ENCODE assay signal across 8 cellular contexts in the genomic region with DNA sequence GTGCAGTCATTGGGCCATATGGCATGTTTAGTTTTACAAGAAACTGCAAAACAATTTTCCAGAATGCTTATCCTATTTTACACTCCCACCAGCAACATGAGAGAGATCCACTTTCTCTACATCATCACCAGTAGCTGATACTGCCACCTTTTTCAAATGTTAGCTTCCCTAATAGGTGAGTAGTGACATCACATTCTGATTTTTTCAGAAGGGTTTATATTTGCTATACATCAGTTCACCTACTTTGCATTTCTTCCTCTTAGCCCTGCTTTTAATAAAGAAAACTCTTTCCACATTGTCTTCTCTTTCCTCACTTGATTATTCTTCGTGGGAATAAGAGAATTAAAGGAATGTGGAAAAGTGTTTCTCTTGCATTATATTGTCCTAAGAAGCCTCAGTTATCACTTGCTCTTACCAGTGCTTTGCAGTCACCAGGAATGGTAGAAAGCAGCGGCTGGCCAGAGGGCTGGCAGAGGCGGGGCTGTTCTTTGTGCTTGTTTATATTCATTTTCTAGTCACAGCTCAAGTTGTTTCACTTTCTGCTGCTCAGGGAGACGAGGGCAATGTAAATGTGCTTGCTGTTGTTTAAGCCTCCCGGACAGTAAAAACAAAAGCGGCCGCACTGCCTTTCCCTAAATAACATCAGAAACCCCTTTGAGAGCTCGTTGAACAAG.
A peak's percentile ranks its signal among the peaks of the same experiment; 100 is the strongest.
DNase-seq lines count a peak whose midpoint lies in the region; ATAC-seq and TF ChIP-seq lines count a peak whose summit lies in the region.

No MANE protein-coding gene starts in this region.

- no peaks in the 10 kb centered on the region for H3K9me3 ChIP-seq in tibial artery

- no peaks in the 10 kb centered on the region for H3K36me3 Mint-ChIP-seq in activated T-helper 2 cell treated with anti-CD3 and anti-CD28 coated beads, Interferon-gamma antibody, Interleukin-2, Interleukin-4, amounts not matched to agents 10 μg/mL and 5 μg/mL and 100 μg/mL, durations not matched to agents 14 hours and 24 hours and 36 hours (ENCODE audit: low read depth)

- H3K27me3 ChIP-seq in tibial artery, result no peaks in the 10 kb centered on the region

- peak overlapping the region; percentile 17 to 19 for H3K4me3 ChIP-seq in tibial artery

- H3K4me3 Mint-ChIP-seq in activated T-helper 2 cell treated with anti-CD3 and anti-CD28 coated beads, Interferon-gamma antibody, Interleukin-2, Interleukin-4, amounts not matched to agents 10 μg/mL and 5 μg/mL and 100 μg/mL, durations not matched to agents 14 hours and 24 hours and 36 hours (ENCODE audit: low read depth), result no peak overlapping the region

- DNase-seq in COLO829 (ENCODE audit: low spot score) (peak; percentile 22), left colon (peak; percentile 69 to 76), tibial artery (peak; percentile 70 to 78), DMS79 treated with DMSO at 0.1 percent for 48 hours (lab: John Stamatoyannopoulos, UW) (no peak)
- DNase-seq in activated T-helper 2 cell treated with anti-CD3 and anti-CD28 coated beads, Interferon-gamma antibody, Interleukin-2, Interleukin-4, amounts not matched to agents 10 μg/mL and 5 μg/mL and 100 μg/mL, durations not matched to agents 14 hours and 24 hours and 36 hours (ENCODE audit: low spot score), result peak; percentile 17
- no peak for DNase-seq in activated T-cell treated with anti-CD3 and anti-CD28 coated beads, Interleukin-2, amount 50 U/mL, for 1 hour

- intact Hi-C loops in activated T-helper 2 cell treated with anti-CD3 and anti-CD28 coated beads, Interferon-gamma antibody, Interleukin-2, Interleukin-4, amounts not matched to agents 10 μg/mL and 5 μg/mL and 100 μg/mL, durations not matched to agents 14 hours and 24 hours and 36 hours (cut with micrococcal nuclease), result no loop called here
- intact Hi-C loops in left colon (cut with DNase I, micrococcal nuclease) (no loop called here), tibial artery (cut with DNase I; ENCODE audit: low total_unique reads) (no loop called here)

- TF ChIP-seq CTCF in tibial artery (IDR thresholded peaks at IDR 0.05), result no peak

- H3K4me1 ChIP-seq in tibial artery, result peaks cover 0 to 48% (median 30%) of the 10 kb centered on the region in 4 donors

- no peaks in the 10 kb centered on the region for H3K36me3 ChIP-seq in tibial artery

- peaks cover 12% of the 10 kb centered on the region for H3K27me3 Mint-ChIP-seq in activated T-helper 2 cell treated with anti-CD3 and anti-CD28 coated beads, Interferon-gamma antibody, Interleukin-2, Interleukin-4, amounts not matched to agents 10 μg/mL and 5 μg/mL and 100 μg/mL, durations not matched to agents 14 hours and 24 hours and 36 hours (ENCODE audit: low read depth)

- peaks cover 17% of the 10 kb centered on the region for H3K4me1 Mint-ChIP-seq in activated T-helper 2 cell treated with anti-CD3 and anti-CD28 coated beads, Interferon-gamma antibody, Interleukin-2, Interleukin-4, amounts not matched to agents 10 μg/mL and 5 μg/mL and 100 μg/mL, durations not matched to agents 14 hours and 24 hours and 36 hours (ENCODE audit: low read depth)

- H3K9me3 Mint-ChIP-seq in activated T-helper 2 cell treated with anti-CD3 and anti-CD28 coated beads, Interferon-gamma antibody, Interleukin-2, Interleukin-4, amounts not matched to agents 10 μg/mL and 5 μg/mL and 100 μg/mL, durations not matched to agents 14 hours and 24 hours and 36 hours, result no peaks in the 10 kb centered on the region

- ATAC-seq in GM19372 (IDR thresholded peaks at IDR 0.05; ENCODE audit: low read depth, unreplicated experiment) (peak; percentile 87), HG03354 (IDR thresholded peaks at IDR 0.05; ENCODE audit: poor library complexity, severe bottlenecking, unreplicated experiment) (peak; percentile 98), left colon (peak; percentile 97)

- H3K27ac ChIP-seq in tibial artery, result peak overlapping the region; percentile 63 to 68

- no peak overlapping the region for H3K27ac Mint-ChIP-seq in activated T-helper 2 cell treated with anti-CD3 and anti-CD28 coated beads, Interferon-gamma antibody, Interleukin-2, Interleukin-4, amounts not matched to agents 10 μg/mL and 5 μg/mL and 100 μg/mL, durations not matched to agents 14 hours and 24 hours and 36 hours

Comparison
In these comparisons a context has a peak if more than half of its experiments do, and no peak if none do; other contexts are left out.
1. DNase-seq: peak in COLO829 (single experiment), activated T-helper 2 cell treated with anti-CD3 and anti-CD28 coated beads, Interferon-gamma antibody, Interleukin-2, Interleukin-4, amounts not matched to agents 10 μg/mL and 5 μg/mL and 100 μg/mL, durations not matched to agents 14 hours and 24 hours and 36 hours (single experiment), left colon (2 of 2) and tibial artery (2 of 2); none in DMS79 treated with DMSO at 0.1 percent for 48 hours (single experiment) and activated T-cell treated with anti-CD3 and anti-CD28 coated beads, Interleukin-2, amount 50 U/mL, for 1 hour (single experiment).
2. Peak in every context shown above with its lines, with median percentiles within 50 percentile points of each other: ATAC-seq.